Comparison of ENCODE assay signal across 23 cellular contexts in genomic region chr16:17510532-17510931, GRCh38.
"Had no signal": no experiment of that assay in that cellular context is flagged by ENCODE, and none has a peak within 500 bp of the region (broad histone marks: within the 10 kb centered on the region; RNA-seq: fewer than 3 reads in every experiment).

No MANE protein-coding gene starts in this region.

- H3K4me1 ChIP-seq: heart left ventricle, parathyroid adenoma had no signal

- H3K4me3 ChIP-seq: heart left ventricle, lung, thyroid gland had no signal

- H2AFZ ChIP-seq: parathyroid adenoma had no signal

- H3K9ac ChIP-seq: parathyroid adenoma had no signal

- H3K36me3 ChIP-seq: brain microvascular endothelial cell, heart left ventricle, thyroid gland, WERI-Rb-1 had no signal

- H3K27ac Mint-ChIP-seq: activated CD8-positive, alpha-beta T cell treated with anti-CD3 and anti-CD28 coated beads, Interleukin-2, amount 10 ng/mL, durations not matched to agents 7 days and 5 days; activated naive CD4-positive, alpha-beta T cell treated with anti-CD3 and anti-CD28 coated beads, Interleukin-2, amount 50 U/mL, for 24 hours; activated T-helper 1 cell treated with anti-CD3 and anti-CD28 coated beads, Interleukin-12 subunit alpha, Interleukin-12 subunit beta, Interleukin-2, Interleukin-4 antibody, amounts not matched to agents 30 ng/mL and 10 ng/mL and 1 ng/mL, durations not matched to agents 14 hours and 24 hours and 36 hours; stimulated activated naive CD8-positive, alpha-beta T cell treated with anti-CD3 and anti-CD28 coated beads, Interleukin-15, Interleukin-2, amounts not matched to agents 100 ng/mL and 50 ng/mL, for 24 hours; T-helper 2 cell treated with Interferon-gamma antibody and Interleukin-4, amounts not matched to agents 5 μg/mL and 100 μg/mL, for 36 hours had no signal

- DNase-seq: activated CD4-positive, alpha-beta T cell treated with anti-CD3 and anti-CD28 coated beads, Interleukin-2, amount 50 U/mL, for 1 hour; activated CD4-positive, CD25-positive, alpha-beta regulatory T cell treated with anti-CD3 and anti-CD28 coated beads, Interleukin-2, amount 50 U/mL, for 72 hours; activated CD8-positive, alpha-beta T cell treated with anti-CD3 and anti-CD28 coated beads, Interleukin-2, amount 10 ng/mL, durations not matched to agents 7 days and 5 days; activated gamma-delta T cell treated with Interleukin-2 at 50 U/mL for 16 hours; brain microvascular endothelial cell; caudate nucleus; dermis blood vessel endothelial cell; effector CD8-positive, alpha-beta T cell; heart left ventricle; naive B cell; nucleus accumbens; right cardiac atrium; stimulated activated CD4-positive, alpha-beta T cell treated with anti-CD3 and anti-CD28 coated beads, Interleukin-12 subunit alpha, Interleukin-12 subunit beta, amount 100 ng/mL, for 4 hours; stimulated activated CD4-positive, alpha-beta T cell treated with anti-CD3 and anti-CD28 coated beads, Interleukin-4, amount 100 ng/mL, for 4 hours; substantia nigra; thyroid gland had no signal

- H3K4me3 Mint-ChIP-seq: activated CD8-positive, alpha-beta T cell treated with anti-CD3 and anti-CD28 coated beads, Interleukin-2, amount 10 ng/mL, durations not matched to agents 7 days and 5 days; activated naive CD4-positive, alpha-beta T cell treated with anti-CD3 and anti-CD28 coated beads, Interleukin-2, amount 50 U/mL, for 24 hours; activated T-helper 1 cell treated with anti-CD3 and anti-CD28 coated beads, Interleukin-12 subunit alpha, Interleukin-12 subunit beta, Interleukin-2, Interleukin-4 antibody, amounts not matched to agents 30 ng/mL and 10 ng/mL and 1 ng/mL, durations not matched to agents 14 hours and 24 hours and 36 hours; stimulated activated naive CD8-positive, alpha-beta T cell treated with anti-CD3 and anti-CD28 coated beads, Interleukin-15, Interleukin-2, amounts not matched to agents 100 ng/mL and 50 ng/mL, for 24 hours; T-helper 2 cell treated with Interferon-gamma antibody and Interleukin-4, amounts not matched to agents 5 μg/mL and 100 μg/mL, for 36 hours had no signal

- H3K4me1 Mint-ChIP-seq: activated naive CD4-positive, alpha-beta T cell treated with anti-CD3 and anti-CD28 coated beads, Interleukin-2, amount 50 U/mL, for 24 hours; naive B cell had no signal

- H3K27me3 ChIP-seq: brain microvascular endothelial cell, thyroid gland had no signal

- H3K9me3 ChIP-seq: thyroid gland had no signal

- H3K9me3 Mint-ChIP-seq: T-helper 2 cell treated with Interferon-gamma antibody and Interleukin-4, amounts not matched to agents 5 μg/mL and 100 μg/mL, for 36 hours had no signal

- H3K79me2 ChIP-seq: parathyroid adenoma had no signal

- H3K27ac ChIP-seq: brain microvascular endothelial cell, heart left ventricle, parathyroid adenoma, thyroid gland, WERI-Rb-1 had no signal
